ENCODE assay signal across 10 cellular contexts in the genomic region with DNA sequence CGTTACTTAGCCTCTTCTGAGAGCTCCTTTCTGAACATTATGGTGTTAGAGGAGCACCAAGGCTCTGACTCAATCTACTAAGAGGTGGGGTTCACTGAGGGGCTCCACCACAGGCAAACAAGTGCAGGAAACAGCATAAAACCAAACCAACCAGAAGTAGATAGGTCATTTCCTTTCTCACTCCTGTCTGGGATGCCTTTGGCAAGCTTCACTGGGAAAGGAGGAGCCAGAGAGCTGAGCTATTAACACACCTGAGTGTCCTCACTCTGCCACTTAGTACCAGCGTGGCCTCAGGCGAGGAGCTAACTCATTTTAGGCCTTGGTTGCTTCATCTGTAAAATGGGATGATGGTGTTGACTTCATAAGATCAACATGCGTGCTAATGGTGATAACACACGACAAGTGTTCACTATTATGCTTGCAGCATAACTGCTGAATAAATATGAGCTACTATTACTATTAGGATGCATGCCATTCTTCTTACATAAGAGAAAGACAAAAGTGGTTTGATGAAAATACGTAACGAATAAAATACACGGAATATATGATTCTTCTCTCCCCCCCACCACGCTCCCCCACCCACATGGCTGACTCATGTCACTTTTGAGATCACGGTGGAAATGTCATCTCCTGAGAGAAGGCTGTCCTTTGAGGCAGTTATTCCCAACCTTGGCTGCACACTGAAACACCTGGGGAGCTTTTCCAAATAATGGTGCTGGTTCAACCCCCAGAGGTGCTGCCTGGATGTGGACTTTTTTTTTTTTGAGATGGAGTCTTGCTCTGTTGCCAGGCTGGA.
DNase-seq lines count a peak whose midpoint lies in the region; ATAC-seq and TF ChIP-seq lines count a peak whose summit lies in the region.
"Had no signal": no experiment of that assay in that cellular context is flagged by ENCODE, and none has a peak within 500 bp of the region (broad histone marks: within the 10 kb centered on the region; RNA-seq: fewer than 3 reads in every experiment).

No MANE protein-coding gene starts in this region.

- intact Hi-C loops in activated CD8-positive, alpha-beta T cell treated with anti-CD3 and anti-CD28 coated beads for 36 hours (cut with micrococcal nuclease), result no loop called here

- peaks cover 71% of the 10 kb centered on the region for H3K4me1 Mint-ChIP-seq in activated CD8-positive, alpha-beta T cell treated with anti-CD3 and anti-CD28 coated beads for 36 hours (ENCODE audit: low read depth)

- peaks cover 6% of the 10 kb centered on the region for H3K36me3 Mint-ChIP-seq in activated CD8-positive, alpha-beta T cell treated with anti-CD3 and anti-CD28 coated beads for 36 hours (ENCODE audit: low read depth)

- H3K9me3 Mint-ChIP-seq in activated CD8-positive, alpha-beta T cell treated with anti-CD3 and anti-CD28 coated beads for 36 hours, result peaks cover 7% of the 10 kb centered on the region

- H3K27ac Mint-ChIP-seq in activated CD8-positive, alpha-beta T cell treated with anti-CD3 and anti-CD28 coated beads for 36 hours, result peak overlapping the region; percentile 97

- POLR2A ChIA-PET in activated CD8-positive, alpha-beta T cell treated with anti-CD3 and anti-CD28 coated beads for 36 hours (lab: Charles Lee), result interaction anchor here (0.6 to 3.3 kb wide), 15 partner anchors 9 to 863 kb away, joined by 3 to 27 read pairs (median 5); no protein-coding TSS in a partner anchor

- no peaks in the 10 kb centered on the region for H3K27me3 Mint-ChIP-seq in activated CD8-positive, alpha-beta T cell treated with anti-CD3 and anti-CD28 coated beads for 36 hours

- DNase-seq in SIG-M5 treated with dmso at 0.1 percent for 504 hours (lab: John Stamatoyannopoulos, UW; ENCODE audit: unreplicated experiment) (peak; percentile 76), SIG-M5 (lab: John Stamatoyannopoulos, UW) (no peak), dermis blood vessel endothelial cell (peak; percentile 35), NAMALWA (ENCODE audit: low spot score) (no peak), NCI-H2029 treated with DMSO at 0.1 percent for 48 hours (lab: John Stamatoyannopoulos, UW) (no peak), COLO668 (lab: John Stamatoyannopoulos, UW; ENCODE audit: unreplicated experiment) (no peak)
- DNase-seq in activated CD8-positive, alpha-beta T cell treated with anti-CD3 and anti-CD28 coated beads for 36 hours, result peak; percentile 83
- DNase-seq in stimulated activated CD8-positive, alpha-beta memory T cell treated with anti-CD3 and anti-CD28 coated beads, Interleukin-4, amount 100 ng/mL, for 24 hours (ENCODE audit: low read depth), result peak; percentile 42
- DNase-seq: amygdala, NCI-H2171 treated with DMSO at 0.1 percent for 48 hours had no signal

- TF ChIP-seq CTCF in activated CD8-positive, alpha-beta T cell treated with anti-CD3 and anti-CD28 coated beads for 36 hours (IDR thresholded peaks at IDR 0.05), result no peak

- peak; percentile 92 for ATAC-seq in activated CD8-positive, alpha-beta T cell treated with anti-CD3 and anti-CD28 coated beads for 36 hours

- CTCF ChIA-PET in activated CD8-positive, alpha-beta T cell treated with anti-CD3 and anti-CD28 coated beads for 36 hours (lab: Charles Lee), result interaction anchor here (0.9 to 3.8 kb wide), 13 partner anchors 9 to 289 kb away, joined by 3 to 25 read pairs (median 6); no protein-coding TSS in a partner anchor

- H3K4me3 Mint-ChIP-seq in activated CD8-positive, alpha-beta T cell treated with anti-CD3 and anti-CD28 coated beads for 36 hours, result peak overlapping the region; percentile 71

Comparison
In these comparisons a context has a peak if more than half of its experiments do, and no peak if none do; other contexts are left out.
1. DNase-seq: peak in SIG-M5 treated with dmso at 0.1 percent for 504 hours (single experiment), activated CD8-positive, alpha-beta T cell treated with anti-CD3 and anti-CD28 coated beads for 36 hours (single experiment), dermis blood vessel endothelial cell (single experiment) and stimulated activated CD8-positive, alpha-beta memory T cell treated with anti-CD3 and anti-CD28 coated beads, Interleukin-4, amount 100 ng/mL, for 24 hours (single experiment); none in SIG-M5 (single experiment), NAMALWA (single experiment), NCI-H2029 treated with DMSO at 0.1 percent for 48 hours (single experiment) and COLO668 (single experiment).